10 cellular contexts compared by ENCODE assay signal in the genomic region with DNA sequence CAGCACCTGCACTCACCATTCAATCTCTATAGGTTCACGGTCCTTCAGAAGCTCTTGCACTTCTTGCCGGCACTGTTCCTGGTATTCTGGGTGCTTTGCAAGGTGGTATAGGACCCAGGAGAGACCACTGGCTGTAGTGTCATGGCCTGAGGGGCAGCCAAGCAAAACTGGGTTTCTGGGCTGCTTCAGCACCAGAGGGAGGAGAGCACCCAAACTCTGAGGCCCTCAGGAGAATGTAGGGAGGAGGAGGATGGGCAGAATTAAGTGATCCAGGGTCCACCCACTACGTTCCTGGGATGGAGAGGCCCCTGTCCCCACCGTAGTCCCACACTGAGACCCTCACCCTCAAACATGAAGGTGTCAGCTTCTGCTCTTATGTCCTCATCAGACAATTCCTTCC. TPM values are rescaled to one million over a fixed set of nuclear protein-coding genes. Genes with fewer than 3 reads are reported as not detected.
"Had no signal": no experiment of that assay in that cellular context is flagged by ENCODE, and none has a peak within 500 bp of the region (broad histone marks: within the 10 kb centered on the region; RNA-seq: fewer than 3 reads in every experiment).

No MANE protein-coding gene starts in this region.

- H3K27ac Mint-ChIP-seq: GM23338, H9, HFFc6, IgD-negative memory B cell had no signal

- H3K27ac ChIP-seq: HL-60 had no signal

- H3K4me3 ChIP-seq: GM23338, K562 had no signal

- H3K4me3 Mint-ChIP-seq: GM23338, H9, HFFc6, IgD-negative memory B cell had no signal

- H3K36me3 Mint-ChIP-seq: IgD-negative memory B cell had no signal

- DNase-seq: H9, HCEC 1CT, HFFc6 had no signal

- ATAC-seq: GM23338, HepG2 had no signal

- H3K4me1 Mint-ChIP-seq: GM23338, H9, IgD-negative memory B cell had no signal

RNA-seq across cellular contexts. Expression of gene CYP4F11, which starts 12.3 kb away (rescaled TPM):
- total RNA-seq: GM23338, H1, H9, HFFc6, K562 had no signal

RNA-seq across cellular contexts. Expression of gene CYP4F2, which starts 24.1 kb away (rescaled TPM):
- total RNA-seq: GM23338, H1, H9, HFFc6 had no signal

RNA-seq across cellular contexts. Expression of gene OR10H4, which starts 26.8 kb away (rescaled TPM):
- total RNA-seq: GM23338, H1, H9, HepG2, HFFc6, HT1080, K562 had no signal
